19 cellular contexts compared by ENCODE assay signal in the genomic region with DNA sequence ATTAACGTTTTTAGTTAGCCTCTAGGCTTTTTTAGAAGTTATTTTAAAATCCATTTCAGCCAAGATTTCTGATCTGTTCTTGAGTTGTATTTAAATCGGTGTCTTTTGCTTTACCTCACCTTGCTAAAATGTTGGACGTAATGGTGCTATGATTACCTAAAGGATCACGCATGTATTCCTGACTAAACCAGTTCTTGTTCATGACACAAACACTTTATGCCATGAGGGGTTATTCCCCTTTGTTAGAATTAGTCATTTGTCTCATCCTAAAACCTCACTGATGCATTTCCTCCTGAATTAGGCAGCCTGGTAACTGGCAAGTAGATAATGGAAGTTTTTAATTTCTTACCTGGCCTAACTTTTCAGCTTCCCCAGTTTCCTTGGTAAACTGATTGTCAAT.
"Had no signal": no experiment of that assay in that cellular context is flagged by ENCODE, and none has a peak within 500 bp of the region (broad histone marks: within the 10 kb centered on the region; RNA-seq: fewer than 3 reads in every experiment).

No MANE protein-coding gene starts in this region.

- H3K27me3 ChIP-seq: body of pancreas, dorsolateral prefrontal cortex, hepatocyte, pancreas, thyroid gland had no signal

- H3K4me1 ChIP-seq: body of pancreas, lower lobe of right lung, pancreas, thyroid gland had no signal

- ATAC-seq: body of pancreas, lower lobe of right lung, natural killer cell, pancreas, WTC11 had no signal

- H3K36me3 ChIP-seq: lower lobe of right lung, pancreas, thyroid gland had no signal

- H3K9me3 ChIP-seq: body of pancreas, lower lobe of right lung, pancreas, thyroid gland had no signal

- H3K4me3 ChIP-seq: body of pancreas, dorsolateral prefrontal cortex, hepatocyte, lower lobe of right lung, pancreas, thyroid gland had no signal

- DNase-seq: activated CD4-positive, alpha-beta memory T cell treated with anti-CD3 and anti-CD28 coated beads, Interleukin-2, amount 10 ng/mL, durations not matched to agents 7 days and 5 days; activated CD4-positive, alpha-beta T cell treated with anti-CD3 and anti-CD28 coated beads for 4 hours; activated naive CD4-positive, alpha-beta T cell treated with Interleukin-2 at 50 U/mL for 16 hours; activated naive CD8-positive, alpha-beta T cell treated with anti-CD3 and anti-CD28 coated beads, Interleukin-2, amount 10 ng/mL, durations not matched to agents 7 days and 5 days; activated T-cell treated with anti-CD3 and anti-CD28 coated beads, Interleukin-2, amount 50 U/mL, for 1 hour; amygdala; body of pancreas; central memory CD4-positive, alpha-beta T cell; dorsolateral prefrontal cortex; erythroblast; lower lobe of right lung; natural killer cell; pancreas; stimulated activated CD4-positive, alpha-beta T cell treated with anti-CD3 and anti-CD28 coated beads, Interleukin-12 subunit alpha, Interleukin-12 subunit beta, amount 100 ng/mL, for 4 hours; stimulated activated CD4-positive, alpha-beta T cell treated with anti-CD3 and anti-CD28 coated beads, Interleukin-1b, Interleukin-23, amount 100 ng/mL, for 48 hours; stimulated activated naive CD4-positive, alpha-beta T cell treated with Interleukin-2 at 50 U/mL for 16 hours; thyroid gland had no signal

- H3K27ac ChIP-seq: body of pancreas, dorsolateral prefrontal cortex, hepatocyte, lower lobe of right lung, pancreas, thyroid gland had no signal
